In genomic region chr20:4245542-4245941, GRCh38 we compare ENCODE assay signal across 23 cellular contexts. TPM values are rescaled to one million over a fixed set of nuclear protein-coding genes. Genes with fewer than 3 reads are reported as not detected.
A peak's percentile ranks its signal among the peaks of the same experiment; 100 is the strongest.
DNase-seq lines count a peak whose midpoint lies in the region; ATAC-seq, FAIRE-seq and TF ChIP-seq lines count a peak whose summit lies in the region.
"Had no signal": no experiment of that assay in that cellular context is flagged by ENCODE, and none has a peak within 500 bp of the region (broad histone marks: within the 10 kb centered on the region; RNA-seq: fewer than 3 reads in every experiment).

No MANE protein-coding gene starts in this region.

- no peak for TF ChIP-seq EP300 in A549 (IDR thresholded peaks at IDR 0.05)

- H3K4me2 ChIP-seq in A549 (peak overlapping the region; percentile 72), hepatocyte (peak overlapping the region; percentile 16)

- peak overlapping the region; percentile 69 to 80 for H3K27ac ChIP-seq in A549
- H3K27ac ChIP-seq in hepatocyte: peak overlapping the region; percentile 79
- H3K27ac ChIP-seq in small intestine (ENCODE audit: low read depth in 1 of 2, low read length in 1 of 2): peak overlapping the region; percentile 56 to 83
- no peak overlapping the region for H3K27ac ChIP-seq in RWPE1

- no peaks in the 10 kb centered on the region for H3K36me3 ChIP-seq in hepatocyte (replicated peaks; ENCODE audit: insufficient read depth, low read depth)
- no peaks in the 10 kb centered on the region for H3K36me3 ChIP-seq in small intestine (ENCODE audit: control insufficient read depth in 2 of 2, insufficient read depth in 2 of 2, low read length in 2 of 2)
- H3K36me3 ChIP-seq: BE2C, MG63 had no signal

- peaks cover 26% of the 10 kb centered on the region for H3K27me3 ChIP-seq in hepatocyte
- H3K27me3 ChIP-seq in small intestine (ENCODE audit: control insufficient read depth in 2 of 2, insufficient read depth in 2 of 2, low read length in 2 of 2): peaks cover 5 to 17% of the 10 kb centered on the region in 2 donors
- H3K27me3 ChIP-seq: MG63 had no signal

- CTCF ChIA-PET in A549 (lab: Yijun Ruan, JAX) (interaction anchor here (0.8 to 5.9 kb wide), 5 partner anchors 9 to 370 kb away, joined by 3 to 38 read pairs (median 3); no protein-coding TSS in a partner anchor), RWPE1 (lab: Yijun Ruan, JAX) (interaction anchor here (0.6 to 0.9 kb wide), 2 partner anchors 55 to 347 kb away, joined by 4 to 5 read pairs; no protein-coding TSS in a partner anchor)

- H3K9me3 ChIP-seq in A549 (no peaks in the 10 kb centered on the region), hepatocyte (ENCODE audit: low read depth) (no peaks in the 10 kb centered on the region), small intestine (ENCODE audit: control insufficient read depth, low read depth) (no peaks in the 10 kb centered on the region)
- H3K9me3 ChIP-seq: BE2C, MG63 had no signal

- POLR2A ChIA-PET in A549 (lab: Yijun Ruan, JAX) (no interaction called here), RWPE1 (lab: Yijun Ruan, JAX; ENCODE audit: low non-redundant PET) (no interaction called here)

- H2AFZ ChIP-seq in hepatocyte: no peak overlapping the region

- no peak for TF ChIP-seq CTCF in A549 (IDR thresholded peaks at IDR 0.05)
- no peak for TF ChIP-seq CTCF in hepatocyte (IDR thresholded peaks at IDR 0.05; ENCODE audit: poor library complexity)
- TF ChIP-seq CTCF in RWPE1 (conservative IDR thresholded peaks at IDR 0.05; ENCODE audit: low read depth): no peak

- no peak overlapping the region for H3K4me3 ChIP-seq in A549
- H3K4me3 ChIP-seq in hepatocyte: no peak overlapping the region
- no peak overlapping the region for H3K4me3 ChIP-seq in small intestine (ENCODE audit: low read depth in 1 of 2, low read length in 2 of 2)
- H3K4me3 ChIP-seq: K562, MG63 had no signal

- H3K4me1 ChIP-seq in A549 (peaks cover 27% of the 10 kb centered on the region), hepatocyte (ENCODE audit: insufficient read depth) (peaks cover 13% of the 10 kb centered on the region), small intestine (ENCODE audit: control insufficient read depth in 2 of 2, insufficient read depth in 1 of 2, low read depth in 1 of 2, low read length in 1 of 2) (peaks cover 0 to 6% of the 10 kb centered on the region in 2 donors)
- H3K4me1 ChIP-seq: BE2C had no signal

- DNase-seq in A549 (ENCODE audit: low read depth in 1 of 2, low spot score in 1 of 2) (no peak), NCI-H2171 (lab: John Stamatoyannopoulos, UW) (peak; percentile 34), hepatocyte (ENCODE audit: low spot score) (no peak), small intestine (peak; percentile 25), NCI-H345 (lab: John Stamatoyannopoulos, UW) (no peak), RWPE1 (ENCODE audit: low spot score) (no peak), SK-N-DZ (ENCODE audit: low spot score) (no peak)
- DNase-seq: BE2C, DMS79, MG63, NCI-H1417 treated with DMSO at 0.1 percent for 48 hours, NCI-H1930, NCI-H446, NCI-H526, Right ventricle myocardium superior had no signal

- no peaks in the 10 kb centered on the region for H3K9me2 ChIP-seq in hepatocyte (replicated peaks; ENCODE audit: insufficient read depth)

- WGBS in A549 (ENCODE audit: missing lambda C conversion rate): 70% methylated on average over 5 of the region's 5 CpGs
- WGBS in hepatocyte (ENCODE audit: low lambda C conversion rate, missing lambda C conversion rate): 84% methylated on average over 5 of the region's 5 CpGs
- 19 to 54% (median 25%) methylated on average over 5 of the region's 5 CpGs for WGBS in small intestine, 3 donors

- no peak for TF ChIP-seq POLR2A in A549 (IDR thresholded peaks at IDR 0.05; ENCODE audit: low read length)

- FAIRE-seq in A549 (lab: Jason Lieb, UNC) (no peak), small intestine (lab: Jason Lieb, UNC) (no peak)
- FAIRE-seq: A204.1, H54, K562, RCC 7860 had no signal

- no peak for ATAC-seq in A549
- no peak for ATAC-seq in GM18867 (IDR thresholded peaks at IDR 0.05; ENCODE audit: unreplicated experiment)
- ATAC-seq: K562 had no signal

- no peaks in the 10 kb centered on the region for H4K20me1 ChIP-seq in hepatocyte (ENCODE audit: insufficient read depth, poor library complexity, severe bottlenecking)

- TF ChIP-seq RAD21 in A549 (conservative IDR thresholded peaks at IDR 0.05 in 1 of 2, IDR thresholded peaks at IDR 0.05 in 1 of 2): no peak

- no peaks in the 10 kb centered on the region for H3K79me2 ChIP-seq in hepatocyte

TF ChIP-seq in A549, 52 proteins besides CTCF, POLR2A, EP300 and RAD21:
- no peak for TF ChIP-seq FOXS1 (CRISPR knock-in tag; IDR thresholded peaks at IDR 0.05)
- no peak for TF ChIP-seq PHF8 (IDR thresholded peaks at IDR 0.05; ENCODE audit: borderline replicate concordance, low read depth)
- no peak for TF ChIP-seq MYC (IDR thresholded peaks at IDR 0.05; ENCODE audit: borderline replicate concordance, low read length)
- no peak for TF ChIP-seq ZC3H11A (IDR thresholded peaks at IDR 0.05)
- no peak for TF ChIP-seq ESRRA (IDR thresholded peaks at IDR 0.05; ENCODE audit: borderline replicate concordance, low read length)
- TF ChIP-seq RFX5 (IDR thresholded peaks at IDR 0.05): no peak
- no peak for TF ChIP-seq ELK1 (IDR thresholded peaks at IDR 0.05; ENCODE audit: low read depth, low read length)
- no peak for TF ChIP-seq RNF2 (IDR thresholded peaks at IDR 0.05; ENCODE audit: borderline replicate concordance, low read depth)
- no peak for TF ChIP-seq BHLHE40 (IDR thresholded peaks at IDR 0.05; ENCODE audit: low read depth, low read length)
- TF ChIP-seq CBX8 (IDR thresholded peaks at IDR 0.05): no peak
- TF ChIP-seq HOXB13 (CRISPR knock-in tag; IDR thresholded peaks at IDR 0.05; ENCODE audit: low read depth): no peak
- TF ChIP-seq NPAS2 (CRISPR knock-in tag; IDR thresholded peaks at IDR 0.05; ENCODE audit: borderline replicate concordance): no peak
- no peak for TF ChIP-seq KDM5A (IDR thresholded peaks at IDR 0.05)

RNA-seq across cellular contexts. Expression of gene ADRA1D, which starts 3.5 kb away (rescaled TPM):
- polyA plus RNA-seq in A549 (2011; rRNA removed) (2.9 and 3.3 TPM in 2 replicates), A549 (2017; fragmentation: RNase III; extraction: RNeasy Plus Mini Kit Qiagen cat#74134 plus additional on column Dnase treatment) (1.7 to 3.0 TPM (median 2.3 TPM) in 3 replicates), hepatocyte (1.7 and 2.2 TPM in 2 replicates), small intestine (1 to 10 TPM in 1 of 3 donors, under 1 TPM in 2; 0.27 to 1.3 (median 0.46) TPM)
- 3.5 and 6.7 TPM in 2 replicates for polyA plus RNA-seq in A549 (2012; cell fraction: cytosol; rRNA removed)
- polyA plus RNA-seq in A549 (2012; cell fraction: nucleus; rRNA removed): 7.9 and 11.3 TPM in 2 replicates
- polyA minus RNA-seq in A549 (2011; rRNA and poly(A)+ RNA removed): 3.0 and 3.4 TPM in 2 replicates
- total RNA-seq in hepatocyte: 1.2 and 2.6 TPM in 2 replicates
- not detected in 2 replicates for polyA plus RNA-seq in SK-N-DZ (2014; cell fraction: cytosol; rRNA removed)
- not detected in 2 replicates for polyA plus RNA-seq in SK-N-DZ (2014; cell fraction: nucleus; rRNA removed)
- total RNA-seq: LHCN-M2, OCI-LY7, SK-MEL-5 had no signal

Comparison
In these comparisons a context has a peak if more than half of its experiments do, and no peak if none do; other contexts are left out.
1. DNase-seq: peak in NCI-H2171 (single experiment) and small intestine (single experiment); none in A549 (0 of 2), hepatocyte (single experiment), NCI-H345 (single experiment), RWPE1 (single experiment) and SK-N-DZ (single experiment).